ENCODE assay signal across 10 cellular contexts in genomic region chr1:32470991-32471694, GRCh38. TPM values are rescaled to one million over a fixed set of nuclear protein-coding genes. Genes with fewer than 3 reads are reported as not detected.
DNase-seq lines count a peak whose midpoint lies in the region; ATAC-seq and TF ChIP-seq lines count a peak whose summit lies in the region.
"Had no signal": no experiment of that assay in that cellular context is flagged by ENCODE, and none has a peak within 500 bp of the region (broad histone marks: within the 10 kb centered on the region; RNA-seq: fewer than 3 reads in every experiment).

No MANE protein-coding gene starts in this region.

- H3K27me3 ChIP-seq in brain microvascular endothelial cell (replicated peaks) (peaks cover 6% of the 10 kb centered on the region), right lobe of liver (peaks cover 0 to 7% of the 10 kb centered on the region in 2 donors), Caco-2 (replicated peaks; ENCODE audit: control insufficient read depth, insufficient read depth, low read length) (no peaks in the 10 kb centered on the region)

- H3K4me3 Mint-ChIP-seq in Caco-2 (ENCODE audit: unreplicated experiment) = no peak overlapping the region

- CTCF ChIA-PET in Caco-2 (lab: Charles Lee) = interaction anchor here (1.1 kb wide), 1 partner anchor 49 kb away, joined by 9 read pairs; no protein-coding TSS in a partner anchor

- ATAC-seq in right lobe of liver (peak; percentile 28 to 54 (median 36)), GM21447 (IDR thresholded peaks at IDR 0.05; ENCODE audit: unreplicated experiment) (no peak)

- H3K36me3 Mint-ChIP-seq in Caco-2 (ENCODE audit: insufficient read depth, unreplicated experiment) = no peaks in the 10 kb centered on the region

- H3K4me1 Mint-ChIP-seq in Caco-2 (ENCODE audit: low read depth, unreplicated experiment) = no peaks in the 10 kb centered on the region

- no peaks in the 10 kb centered on the region for H3K4me1 ChIP-seq in right lobe of liver
- H3K4me1 ChIP-seq in Caco-2 = no peaks in the 10 kb centered on the region

- no peak overlapping the region for H3K27ac Mint-ChIP-seq in Caco-2 (ENCODE audit: unreplicated experiment)

- H3K27ac ChIP-seq in brain microvascular endothelial cell (no peak overlapping the region), right lobe of liver (no peak overlapping the region)

- no peaks in the 10 kb centered on the region for H3K9me3 ChIP-seq in right lobe of liver
- H3K9me3 ChIP-seq in Caco-2 = no peaks in the 10 kb centered on the region

- H3K4me3 ChIP-seq in AG10803 (ENCODE audit: low read length) = no peak overlapping the region
- no peak overlapping the region for H3K4me3 ChIP-seq in GM12875 (ENCODE audit: low read depth, low read length)
- H3K4me3 ChIP-seq in brain microvascular endothelial cell (ENCODE audit: low read depth, low read length) = no peak overlapping the region
- H3K4me3 ChIP-seq in right lobe of liver = no peak overlapping the region
- H3K4me3 ChIP-seq in Caco-2 (ENCODE audit: low read depth, low read length) = no peak overlapping the region

- TF ChIP-seq CTCF in AG10803 (conservative IDR thresholded peaks at IDR 0.05; ENCODE audit: low read length) = peak; percentile 9; the same call in 1 of the 2 replicates
- TF ChIP-seq CTCF in GM12875 (IDR thresholded peaks at IDR 0.05; ENCODE audit: borderline replicate concordance, insufficient read depth, low read depth, low read length) = peak; percentile 66
- peak; percentile 39 for TF ChIP-seq CTCF in brain microvascular endothelial cell (IDR thresholded peaks at IDR 0.05; ENCODE audit: low read depth, low read length, missing control alignments)
- TF ChIP-seq CTCF in right lobe of liver (IDR thresholded peaks at IDR 0.05) = peak in 2 of 4 donors; percentile 13 to 26
- no peak for TF ChIP-seq CTCF in Caco-2 (IDR thresholded peaks at IDR 0.05; ENCODE audit: insufficient read depth in 1 of 2, low read depth in 1 of 2, low read length in 1 of 2, severe bottlenecking in 1 of 2, unreplicated experiment in 1 of 2)

- no peak for TF ChIP-seq POLR2A in right lobe of liver (IDR thresholded peaks at IDR 0.05)

- no peaks in the 10 kb centered on the region for H3K27me3 Mint-ChIP-seq in Caco-2 (ENCODE audit: insufficient read depth, unreplicated experiment)

- intact Hi-C loops in right lobe of liver (cut with DNase I) (no loop called here), Caco-2 (cut with micrococcal nuclease; ENCODE audit: unreplicated experiment) (no loop called here)

- no peaks in the 10 kb centered on the region for H3K9me3 Mint-ChIP-seq in Caco-2 (ENCODE audit: unreplicated experiment)

- POLR2A ChIA-PET in Caco-2 (lab: Charles Lee) = no interaction called here

- WGBS in right lobe of liver (ENCODE audit: insufficient coverage, low coverage, low lambda C conversion rate, missing lambda C conversion rate) = 61% methylated on average over 7 of the region's 28 CpGs

- H3K36me3 ChIP-seq in brain microvascular endothelial cell (replicated peaks) (no peaks in the 10 kb centered on the region), right lobe of liver (no peaks in the 10 kb centered on the region), Caco-2 (ENCODE audit: control insufficient read depth, insufficient read depth, low read length) (no peaks in the 10 kb centered on the region)

- no TSS peak for BruUV-seq in Caco-2 (replicated peaks; lab: Mats Ljungman, UMichigan)

- no peak for DNase-seq in AG10803 (ENCODE audit: low read depth)
- no peak for DNase-seq in brain microvascular endothelial cell
- peak in 1 of 3 donors; percentile 56 for DNase-seq in right lobe of liver
- no peak for DNase-seq in NCI-H2081 (lab: John Stamatoyannopoulos, UW)
- no peak for DNase-seq in Caco-2
- DNase-seq in NCI-H128 (lab: John Stamatoyannopoulos, UW; ENCODE audit: unreplicated experiment) = no peak
- DNase-seq: NCI-H1092 treated with DMSO at 0.1 percent for 48 hours had no signal

- in situ Hi-C loops in brain microvascular endothelial cell (cut with HindIII; ENCODE audit: low pct_ligation_motif_present, low sequenced_read_pairs) = no loop called here

RNA-seq across cellular contexts. Expression of gene ZBTB8B, which starts 6.3 kb away (rescaled TPM):
- total RNA-seq in right lobe of liver = not detected
- not detected in 2 replicates for total RNA-seq in Caco-2 (2022)
- total RNA-seq: OCI-LY7 had no signal

Comparison
In these comparisons a context has a peak if more than half of its experiments do, and no peak if none do; other contexts are left out.
1. CTCF ChIP-seq: peak in AG10803 (single experiment), GM12875 (single experiment) and brain microvascular endothelial cell (single experiment); none in Caco-2 (0 of 2).